In genomic region chr16:27801259-27801945, GRCh38 we compare ENCODE assay signal across 18 cellular contexts.
"Had no signal": no experiment of that assay in that cellular context is flagged by ENCODE, and none has a peak within 500 bp of the region (broad histone marks: within the 10 kb centered on the region; RNA-seq: fewer than 3 reads in every experiment).

No MANE protein-coding gene starts in this region.

- H3K27ac ChIP-seq: colonic mucosa, esophagus muscularis mucosa, neutrophil, skin epidermis, transverse colon, vagina had no signal

- H3K4me1 ChIP-seq: colonic mucosa, esophagus muscularis mucosa, transverse colon, vagina had no signal

- DNase-seq: activated CD4-positive, alpha-beta T cell treated with anti-CD3 and anti-CD28 coated beads, Interleukin-2, amount 50 U/mL, for 1 hour; activated CD8-positive, alpha-beta memory T cell treated with anti-CD3 and anti-CD28 coated beads for 24 hours; activated gamma-delta T cell treated with Interleukin-2 at 50 U/mL for 16 hours; amniotic stem cell; central memory CD4-positive, alpha-beta T cell; colonic mucosa; islet precursor cell; mesenchymal stem cell; natural killer cell; stimulated activated CD4-positive, alpha-beta T cell treated with anti-CD3 and anti-CD28 coated beads, Interleukin-15, amount 100 ng/mL, for 24 hours; stimulated activated CD4-positive, alpha-beta T cell treated with anti-CD3 and anti-CD28 coated beads, Interleukin-4, amount 100 ng/mL, for 24 hours; stimulated activated naive CD4-positive, alpha-beta T cell; substantia nigra; transverse colon had no signal

- H3K4me3 ChIP-seq: colonic mucosa, esophagus muscularis mucosa, skin epidermis, transverse colon, vagina had no signal

- H3K9me3 ChIP-seq: colonic mucosa, esophagus muscularis mucosa, neutrophil, transverse colon, vagina had no signal

- H3K36me3 ChIP-seq: colonic mucosa, esophagus muscularis mucosa, neutrophil, transverse colon, vagina had no signal

- H3K27me3 ChIP-seq: colonic mucosa, transverse colon, vagina had no signal
